In the genomic region with DNA sequence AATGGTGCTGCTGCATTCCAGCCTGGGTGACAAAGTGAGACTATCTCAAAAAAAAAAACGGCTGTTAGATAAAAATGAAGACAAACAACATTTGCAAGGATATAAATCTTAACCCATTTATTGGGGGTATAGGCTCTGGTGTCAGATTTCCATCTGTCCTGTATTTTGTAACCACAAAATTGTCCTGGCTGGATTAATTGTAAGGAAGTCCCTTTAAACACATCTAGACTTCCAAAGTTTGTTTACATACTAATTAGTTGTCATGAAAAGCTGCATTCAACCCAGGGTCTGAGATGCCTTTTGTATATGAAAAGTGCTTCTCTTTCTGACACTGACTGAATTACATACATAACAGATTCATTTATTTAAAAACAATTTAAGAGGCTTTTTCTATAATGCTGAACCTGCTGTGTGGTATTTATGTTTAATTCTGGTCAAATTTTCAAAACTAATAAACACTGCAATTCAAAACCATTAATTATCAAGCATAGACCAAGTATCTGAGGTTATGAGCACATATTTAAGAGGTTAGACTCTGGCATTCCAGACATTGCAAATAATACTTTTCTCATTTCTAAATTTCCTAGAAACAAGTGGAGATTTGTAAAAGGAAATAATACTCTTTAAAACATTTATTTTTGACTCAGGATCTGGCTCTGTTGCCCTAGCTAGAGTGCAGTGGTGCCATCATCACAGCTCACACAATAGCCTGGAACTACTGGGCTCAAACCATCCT, we compare ENCODE assay signal across 1 cellular context.
TF ChIP-seq lines count a peak whose summit lies in the region.

No MANE protein-coding gene starts in this region.

TF ChIP-seq in HEK293, 187 proteins besides CTCF, POLR2A, EP300 and RAD21 (continued from another document):
- TF ChIP-seq, protein P1, sequence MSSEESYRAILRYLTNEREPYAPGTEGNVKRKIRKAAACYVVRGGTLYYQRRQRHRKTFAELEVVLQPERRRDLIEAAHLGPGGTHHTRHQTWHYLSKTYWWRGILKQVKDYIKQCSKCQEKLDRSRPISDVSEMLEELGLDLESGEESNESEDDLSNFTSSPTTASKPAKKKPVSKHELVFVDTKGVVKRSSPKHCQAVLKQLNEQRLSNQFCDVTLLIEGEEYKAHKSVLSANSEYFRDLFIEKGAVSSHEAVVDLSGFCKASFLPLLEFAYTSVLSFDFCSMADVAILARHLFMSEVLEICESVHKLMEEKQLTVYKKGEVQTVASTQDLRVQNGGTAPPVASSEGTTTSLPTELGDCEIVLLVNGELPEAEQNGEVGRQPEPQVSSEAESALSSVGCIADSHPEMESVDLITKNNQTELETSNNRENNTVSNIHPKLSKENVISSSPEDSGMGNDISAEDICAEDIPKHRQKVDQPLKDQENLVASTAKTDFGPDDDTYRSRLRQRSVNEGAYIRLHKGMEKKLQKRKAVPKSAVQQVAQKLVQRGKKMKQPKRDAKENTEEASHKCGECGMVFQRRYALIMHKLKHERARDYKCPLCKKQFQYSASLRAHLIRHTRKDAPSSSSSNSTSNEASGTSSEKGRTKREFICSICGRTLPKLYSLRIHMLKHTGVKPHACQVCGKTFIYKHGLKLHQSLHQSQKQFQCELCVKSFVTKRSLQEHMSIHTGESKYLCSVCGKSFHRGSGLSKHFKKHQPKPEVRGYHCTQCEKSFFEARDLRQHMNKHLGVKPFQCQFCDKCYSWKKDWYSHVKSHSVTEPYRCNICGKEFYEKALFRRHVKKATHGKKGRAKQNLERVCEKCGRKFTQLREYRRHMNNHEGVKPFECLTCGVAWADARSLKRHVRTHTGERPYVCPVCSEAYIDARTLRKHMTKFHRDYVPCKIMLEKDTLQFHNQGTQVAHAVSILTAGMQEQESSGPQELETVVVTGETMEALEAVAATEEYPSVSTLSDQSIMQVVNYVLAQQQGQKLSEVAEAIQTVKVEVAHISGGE (tag by site-specific recombination; conservative IDR thresholded peaks at IDR 0.05; ENCODE audit: low read depth): no peak
- TF ChIP-seq ZNF184 (tag by site-specific recombination; IDR thresholded peaks at IDR 0.05) (no peak), ZNF600 (tag by site-specific recombination; IDR thresholded peaks at IDR 0.05) (no peak), ZNF426 (tag by site-specific recombination; IDR thresholded peaks at IDR 0.05) (no peak), ZNF155 (tag by site-specific recombination; IDR thresholded peaks at IDR 0.05) (no peak), ZNF626 (tag by site-specific recombination; IDR thresholded peaks at IDR 0.05) (no peak), ZNF214 (tag by site-specific recombination; IDR thresholded peaks at IDR 0.05; ENCODE audit: borderline replicate concordance) (no peak), ZNF341 (tag by site-specific recombination; IDR thresholded peaks at IDR 0.05; ENCODE audit: low read depth) (no peak), SP7 (tag by site-specific recombination; IDR thresholded peaks at IDR 0.05) (peak; percentile 91), GLIS1 (tag by site-specific recombination; IDR thresholded peaks at IDR 0.05) (peak; percentile 50), OSR2 (tag by site-specific recombination; IDR thresholded peaks at IDR 0.05) (peak; percentile 65), FEZF1 (tag by site-specific recombination; IDR thresholded peaks at IDR 0.05) (peak; percentile 90), ZEB2 (tag by site-specific recombination; IDR thresholded peaks at IDR 0.05) (peak; percentile 59), ZNF19 (tag by site-specific recombination; IDR thresholded peaks at IDR 0.05; ENCODE audit: low read depth) (no peak), SALL2 (tag by site-specific recombination; IDR thresholded peaks at IDR 0.05; ENCODE audit: borderline replicate concordance) (no peak), ZNF843 (tag by site-specific recombination; IDR thresholded peaks at IDR 0.05) (peak; percentile 48; the same call in 1 of the 2 replicates), ZBTB7A (tag by site-specific recombination; IDR thresholded peaks at IDR 0.05; ENCODE audit: low read depth) (no peak), ZNF404 (tag by site-specific recombination; IDR thresholded peaks at IDR 0.05) (no peak), WT1 (tag by site-specific recombination; IDR thresholded peaks at IDR 0.05) (peak; percentile 75), KLF1 (tag by site-specific recombination; IDR thresholded peaks at IDR 0.05) (no peak), RBAK (tag by site-specific recombination; IDR thresholded peaks at IDR 0.05) (no peak), ZNF292 (tag by site-specific recombination; IDR thresholded peaks at IDR 0.05; ENCODE audit: borderline replicate concordance, low read depth) (no peak), ZNF302 (tag by site-specific recombination; IDR thresholded peaks at IDR 0.05; ENCODE audit: low read depth) (no peak), ZNF221 (tag by site-specific recombination; IDR thresholded peaks at IDR 0.05; ENCODE audit: borderline replicate concordance) (no peak), ZNF202 (tag by site-specific recombination; IDR thresholded peaks at IDR 0.05; ENCODE audit: borderline replicate concordance) (no peak), ZNF146 (tag by site-specific recombination; IDR thresholded peaks at IDR 0.05) (no peak), KLF8 (tag by site-specific recombination; IDR thresholded peaks at IDR 0.05) (no peak), ZNF112 (tag by site-specific recombination; IDR thresholded peaks at IDR 0.05) (no peak), ZNF529 (tag by site-specific recombination; IDR thresholded peaks at IDR 0.05; ENCODE audit: insufficient replicate concordance) (no peak)
- TF ChIP-seq, protein P2, sequence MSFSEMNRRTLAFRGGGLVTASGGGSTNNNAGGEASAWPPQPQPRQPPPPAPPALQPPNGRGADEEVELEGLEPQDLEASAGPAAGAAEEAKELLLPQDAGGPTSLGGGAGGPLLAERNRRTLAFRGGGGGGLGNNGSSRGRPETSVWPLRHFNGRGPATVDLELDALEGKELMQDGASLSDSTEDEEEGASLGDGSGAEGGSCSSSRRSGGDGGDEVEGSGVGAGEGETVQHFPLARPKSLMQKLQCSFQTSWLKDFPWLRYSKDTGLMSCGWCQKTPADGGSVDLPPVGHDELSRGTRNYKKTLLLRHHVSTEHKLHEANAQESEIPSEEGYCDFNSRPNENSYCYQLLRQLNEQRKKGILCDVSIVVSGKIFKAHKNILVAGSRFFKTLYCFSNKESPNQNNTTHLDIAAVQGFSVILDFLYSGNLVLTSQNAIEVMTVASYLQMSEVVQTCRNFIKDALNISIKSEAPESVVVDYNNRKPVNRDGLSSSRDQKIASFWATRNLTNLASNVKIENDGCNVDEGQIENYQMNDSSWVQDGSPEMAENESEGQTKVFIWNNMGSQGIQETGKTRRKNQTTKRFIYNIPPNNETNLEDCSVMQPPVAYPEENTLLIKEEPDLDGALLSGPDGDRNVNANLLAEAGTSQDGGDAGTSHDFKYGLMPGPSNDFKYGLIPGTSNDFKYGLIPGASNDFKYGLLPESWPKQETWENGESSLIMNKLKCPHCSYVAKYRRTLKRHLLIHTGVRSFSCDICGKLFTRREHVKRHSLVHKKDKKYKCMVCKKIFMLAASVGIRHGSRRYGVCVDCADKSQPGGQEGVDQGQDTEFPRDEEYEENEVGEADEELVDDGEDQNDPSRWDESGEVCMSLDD (tag by site-specific recombination; IDR thresholded peaks at IDR 0.05): no peak
- TF ChIP-seq, protein P3, sequence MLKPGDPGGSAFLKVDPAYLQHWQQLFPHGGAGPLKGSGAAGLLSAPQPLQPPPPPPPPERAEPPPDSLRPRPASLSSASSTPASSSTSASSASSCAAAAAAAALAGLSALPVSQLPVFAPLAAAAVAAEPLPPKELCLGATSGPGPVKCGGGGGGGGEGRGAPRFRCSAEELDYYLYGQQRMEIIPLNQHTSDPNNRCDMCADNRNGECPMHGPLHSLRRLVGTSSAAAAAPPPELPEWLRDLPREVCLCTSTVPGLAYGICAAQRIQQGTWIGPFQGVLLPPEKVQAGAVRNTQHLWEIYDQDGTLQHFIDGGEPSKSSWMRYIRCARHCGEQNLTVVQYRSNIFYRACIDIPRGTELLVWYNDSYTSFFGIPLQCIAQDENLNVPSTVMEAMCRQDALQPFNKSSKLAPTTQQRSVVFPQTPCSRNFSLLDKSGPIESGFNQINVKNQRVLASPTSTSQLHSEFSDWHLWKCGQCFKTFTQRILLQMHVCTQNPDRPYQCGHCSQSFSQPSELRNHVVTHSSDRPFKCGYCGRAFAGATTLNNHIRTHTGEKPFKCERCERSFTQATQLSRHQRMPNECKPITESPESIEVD (tag by site-specific recombination; IDR thresholded peaks at IDR 0.05): peak; percentile 82
- TF ChIP-seq, protein P4, sequence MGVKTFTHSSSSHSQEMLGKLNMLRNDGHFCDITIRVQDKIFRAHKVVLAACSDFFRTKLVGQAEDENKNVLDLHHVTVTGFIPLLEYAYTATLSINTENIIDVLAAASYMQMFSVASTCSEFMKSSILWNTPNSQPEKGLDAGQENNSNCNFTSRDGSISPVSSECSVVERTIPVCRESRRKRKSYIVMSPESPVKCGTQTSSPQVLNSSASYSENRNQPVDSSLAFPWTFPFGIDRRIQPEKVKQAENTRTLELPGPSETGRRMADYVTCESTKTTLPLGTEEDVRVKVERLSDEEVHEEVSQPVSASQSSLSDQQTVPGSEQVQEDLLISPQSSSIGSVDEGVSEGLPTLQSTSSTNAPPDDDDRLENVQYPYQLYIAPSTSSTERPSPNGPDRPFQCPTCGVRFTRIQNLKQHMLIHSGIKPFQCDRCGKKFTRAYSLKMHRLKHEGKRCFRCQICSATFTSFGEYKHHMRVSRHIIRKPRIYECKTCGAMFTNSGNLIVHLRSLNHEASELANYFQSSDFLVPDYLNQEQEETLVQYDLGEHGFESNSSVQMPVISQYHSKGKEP (tag by site-specific recombination; IDR thresholded peaks at IDR 0.05): peak; percentile 61; the same call in 1 of the 2 replicates
- TF ChIP-seq, protein P5, sequence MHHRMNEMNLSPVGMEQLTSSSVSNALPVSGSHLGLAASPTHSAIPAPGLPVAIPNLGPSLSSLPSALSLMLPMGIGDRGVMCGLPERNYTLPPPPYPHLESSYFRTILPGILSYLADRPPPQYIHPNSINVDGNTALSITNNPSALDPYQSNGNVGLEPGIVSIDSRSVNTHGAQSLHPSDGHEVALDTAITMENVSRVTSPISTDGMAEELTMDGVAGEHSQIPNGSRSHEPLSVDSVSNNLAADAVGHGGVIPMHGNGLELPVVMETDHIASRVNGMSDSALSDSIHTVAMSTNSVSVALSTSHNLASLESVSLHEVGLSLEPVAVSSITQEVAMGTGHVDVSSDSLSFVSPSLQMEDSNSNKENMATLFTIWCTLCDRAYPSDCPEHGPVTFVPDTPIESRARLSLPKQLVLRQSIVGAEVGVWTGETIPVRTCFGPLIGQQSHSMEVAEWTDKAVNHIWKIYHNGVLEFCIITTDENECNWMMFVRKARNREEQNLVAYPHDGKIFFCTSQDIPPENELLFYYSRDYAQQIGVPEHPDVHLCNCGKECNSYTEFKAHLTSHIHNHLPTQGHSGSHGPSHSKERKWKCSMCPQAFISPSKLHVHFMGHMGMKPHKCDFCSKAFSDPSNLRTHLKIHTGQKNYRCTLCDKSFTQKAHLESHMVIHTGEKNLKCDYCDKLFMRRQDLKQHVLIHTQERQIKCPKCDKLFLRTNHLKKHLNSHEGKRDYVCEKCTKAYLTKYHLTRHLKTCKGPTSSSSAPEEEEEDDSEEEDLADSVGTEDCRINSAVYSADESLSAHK (tag by site-specific recombination; IDR thresholded peaks at IDR 0.05): 0 out of 2 replicates have a peak, but pooled peaks have one; percentile 25
- TF ChIP-seq, protein P6, sequence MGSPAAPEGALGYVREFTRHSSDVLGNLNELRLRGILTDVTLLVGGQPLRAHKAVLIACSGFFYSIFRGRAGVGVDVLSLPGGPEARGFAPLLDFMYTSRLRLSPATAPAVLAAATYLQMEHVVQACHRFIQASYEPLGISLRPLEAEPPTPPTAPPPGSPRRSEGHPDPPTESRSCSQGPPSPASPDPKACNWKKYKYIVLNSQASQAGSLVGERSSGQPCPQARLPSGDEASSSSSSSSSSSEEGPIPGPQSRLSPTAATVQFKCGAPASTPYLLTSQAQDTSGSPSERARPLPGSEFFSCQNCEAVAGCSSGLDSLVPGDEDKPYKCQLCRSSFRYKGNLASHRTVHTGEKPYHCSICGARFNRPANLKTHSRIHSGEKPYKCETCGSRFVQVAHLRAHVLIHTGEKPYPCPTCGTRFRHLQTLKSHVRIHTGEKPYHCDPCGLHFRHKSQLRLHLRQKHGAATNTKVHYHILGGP (tag by site-specific recombination; IDR thresholded peaks at IDR 0.05): no peak
